In the genomic region with DNA sequence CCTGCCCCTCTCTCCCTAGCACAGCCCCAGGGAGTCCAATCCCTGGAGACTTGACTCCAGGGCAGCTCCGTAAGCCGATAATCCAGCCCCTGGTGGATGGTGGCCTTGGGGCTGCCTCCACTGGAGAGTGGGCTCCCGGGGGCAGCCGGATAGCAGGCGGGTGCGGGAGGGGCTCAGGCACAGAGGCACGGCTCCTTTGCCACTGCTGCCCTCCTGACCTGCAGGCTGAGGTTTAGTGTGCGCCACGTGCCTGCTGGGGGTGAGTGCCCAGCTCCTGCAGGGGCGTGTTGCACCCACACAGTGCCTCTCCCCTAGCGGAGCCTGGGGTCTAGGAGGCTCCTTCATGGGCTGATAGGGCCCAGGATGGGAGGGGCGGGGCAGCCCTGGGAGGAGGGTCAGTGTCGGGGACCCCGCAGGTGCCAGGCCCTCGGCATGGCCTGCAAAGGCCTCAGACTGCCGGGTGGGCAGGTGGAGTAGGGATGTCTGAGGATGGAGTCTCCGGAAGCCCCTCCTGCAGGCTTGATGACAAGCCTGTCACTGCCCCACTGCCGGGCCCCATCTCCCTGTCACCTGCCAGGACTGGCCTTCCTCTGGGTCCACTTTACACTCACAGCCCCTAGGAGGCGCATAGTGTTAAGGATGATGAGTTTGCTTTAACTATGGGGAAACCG, we compare ENCODE assay signal across 17 cellular contexts. TPM values are rescaled to one million over a fixed set of nuclear protein-coding genes. Genes with fewer than 3 reads are reported as not detected.
A peak's percentile ranks its signal among the peaks of the same experiment; 100 is the strongest.
DNase-seq lines count a peak whose midpoint lies in the region; ATAC-seq and TF ChIP-seq lines count a peak whose summit lies in the region.
"Had no signal": no experiment of that assay in that cellular context is flagged by ENCODE, and none has a peak within 500 bp of the region (broad histone marks: within the 10 kb centered on the region; RNA-seq: fewer than 3 reads in every experiment).

No MANE protein-coding gene starts in this region.

- intact Hi-C loops in natural killer cell (cut with micrococcal nuclease) (no loop called here), vagina (cut with DNase I) (no loop called here), tibial artery (cut with DNase I; ENCODE audit: low total_unique reads) (loop anchor here (10.0 kb wide), 1 partner anchor 188 kb away; the partner anchor contains the start of gene IFITM10)

- no peak for TF ChIP-seq POLR2A in vagina (IDR thresholded peaks at IDR 0.05)

- H3K9me3 ChIP-seq in BE2C (no peaks in the 10 kb centered on the region), vagina (no peaks in the 10 kb centered on the region), tibial artery (no peaks in the 10 kb centered on the region)
- H3K9me3 ChIP-seq: suprapubic skin had no signal

- peak overlapping the region; percentile 2 for H3K4me3 Mint-ChIP-seq in natural killer cell
- H3K4me3 Mint-ChIP-seq: mesothelial cell of epicardium had no signal

- H3K4me3 ChIP-seq in BE2C (ENCODE audit: low read depth, low read length): no peak overlapping the region
- H3K4me3 ChIP-seq in HL-60 (replicated peaks; ENCODE audit: insufficient read depth, low read length): no peak overlapping the region
- H3K4me3 ChIP-seq in brain microvascular endothelial cell (ENCODE audit: low read depth, low read length): no peak overlapping the region
- H3K4me3 ChIP-seq in vagina: no peak overlapping the region
- no peak overlapping the region for H3K4me3 ChIP-seq in tibial artery
- H3K4me3 ChIP-seq: suprapubic skin had no signal

- H3K27me3 ChIP-seq in BE2C: no peaks in the 10 kb centered on the region
- peaks cover 41% of the 10 kb centered on the region for H3K27me3 ChIP-seq in HL-60 (ENCODE audit: insufficient read depth, poor library complexity, severe bottlenecking)
- no peaks in the 10 kb centered on the region for H3K27me3 ChIP-seq in brain microvascular endothelial cell (replicated peaks)
- no peaks in the 10 kb centered on the region for H3K27me3 ChIP-seq in vagina
- no peaks in the 10 kb centered on the region for H3K27me3 ChIP-seq in tibial artery

- TF ChIP-seq CTCF in BE2C (IDR thresholded peaks at IDR 0.05; ENCODE audit: low read depth, low read length) (peak; percentile 20; the same call in 1 of the 2 replicates), HL-60 (IDR thresholded peaks at IDR 0.05; ENCODE audit: insufficient read depth, low read length) (peak; percentile 27), brain microvascular endothelial cell (IDR thresholded peaks at IDR 0.05; ENCODE audit: low read depth, low read length, missing control alignments) (peak; percentile 35), natural killer cell (IDR thresholded peaks at IDR 0.05) (no peak), vagina (IDR thresholded peaks at IDR 0.05) (no peak), tibial artery (IDR thresholded peaks at IDR 0.05) (no peak)

- no peak for ATAC-seq in natural killer cell
- ATAC-seq: Right ventricle myocardium inferior had no signal

- H3K27ac Mint-ChIP-seq in natural killer cell: peak overlapping the region; percentile 76 to 89
- H3K27ac Mint-ChIP-seq: mesothelial cell of epicardium had no signal

- DNase-seq in BE2C: no peak
- no peak for DNase-seq in HL-60 (ENCODE audit: low read depth in 1 of 2, low spot score in 1 of 2)
- DNase-seq in brain microvascular endothelial cell: no peak
- DNase-seq in natural killer cell: no peak
- no peak for DNase-seq in vagina (ENCODE audit: extremely low spot score in 2 of 2)
- no peak for DNase-seq in NCI-H748 (lab: John Stamatoyannopoulos, UW; ENCODE audit: unreplicated experiment)
- DNase-seq in globus pallidus (ENCODE audit: low spot score): no peak
- no peak for DNase-seq in tibial artery
- DNase-seq: activated CD4-positive, alpha-beta T cell treated with anti-CD3 and anti-CD28 coated beads, Interleukin-2, amount 50 U/mL, for 4 hours; NCI-H526; stimulated activated CD4-positive, alpha-beta T cell treated with anti-CD3 and anti-CD28 coated beads, Interleukin-12 subunit alpha, Interleukin-12 subunit beta, amount 100 ng/mL, for 4 hours; T1000 had no signal

- in situ Hi-C loops in brain microvascular endothelial cell (cut with HindIII; ENCODE audit: low pct_ligation_motif_present, low sequenced_read_pairs): no loop called here

- H3K36me3 ChIP-seq in BE2C (no peaks in the 10 kb centered on the region), brain microvascular endothelial cell (replicated peaks) (no peaks in the 10 kb centered on the region), vagina (no peaks in the 10 kb centered on the region), tibial artery (peaks cover 9 to 37% (median 24%) of the 10 kb centered on the region in 3 donors)

- peaks cover 7% of the 10 kb centered on the region for H3K4me1 ChIP-seq in BE2C
- H3K4me1 ChIP-seq in vagina: peaks cover 28% of the 10 kb centered on the region
- H3K4me1 ChIP-seq in tibial artery: peaks cover 0 to 63% (median 51%) of the 10 kb centered on the region in 4 donors

- no peaks in the 10 kb centered on the region for H3K9me3 Mint-ChIP-seq in natural killer cell
- H3K9me3 Mint-ChIP-seq: mesothelial cell of epicardium had no signal

- peaks cover 0 to 9% of the 10 kb centered on the region in 2 donors for H3K27me3 Mint-ChIP-seq in natural killer cell (ENCODE audit: low read depth in 2 of 2)

- H3K36me3 Mint-ChIP-seq in natural killer cell: no peaks in the 10 kb centered on the region
- H3K36me3 Mint-ChIP-seq: mesothelial cell of epicardium had no signal

- no peak overlapping the region for H3K27ac ChIP-seq in HL-60 (replicated peaks)
- H3K27ac ChIP-seq in brain microvascular endothelial cell: no peak overlapping the region
- no peak overlapping the region for H3K27ac ChIP-seq in vagina
- no peak overlapping the region for H3K27ac ChIP-seq in tibial artery
- H3K27ac ChIP-seq: suprapubic skin had no signal

- H3K4me1 Mint-ChIP-seq in natural killer cell: peaks cover 10 to 35% of the 10 kb centered on the region in 2 donors
- H3K4me1 Mint-ChIP-seq: mesothelial cell of epicardium had no signal

RNA-seq across cellular contexts. Expression of gene DUSP8, which starts 5.6 kb away (rescaled TPM):
- 40.4 TPM for polyA plus RNA-seq in BE2C (2012; ENCODE audit: insufficient read depth, insufficient read length, low read depth)
- total RNA-seq in natural killer cell: 10 to 100 TPM; 24.1 to 47.3 (median 38.4) TPM
- total RNA-seq in vagina: 2.9 TPM

RNA-seq across cellular contexts. Expression of gene KRTAP5-1, which starts 18.6 kb away (rescaled TPM):
- polyA plus RNA-seq in BE2C (2012; ENCODE audit: insufficient read depth, insufficient read length, low read depth): not detected
- total RNA-seq in natural killer cell (not detected), vagina (not detected)
- total RNA-seq: dermis microvascular lymphatic vessel endothelial cell, mesothelial cell of epicardium, osteocyte, Right ventricle myocardium inferior had no signal

RNA-seq across cellular contexts. Expression of gene KRTAP5-2, which starts 31.6 kb away (rescaled TPM):
- polyA plus RNA-seq in BE2C (2012; ENCODE audit: insufficient read depth, insufficient read length, low read depth): not detected
- total RNA-seq in natural killer cell: not detected
- not detected for total RNA-seq in vagina
- total RNA-seq: dermis microvascular lymphatic vessel endothelial cell, mesothelial cell of epicardium, osteocyte, Right ventricle myocardium inferior had no signal

RNA-seq across cellular contexts. Expression of gene KRTAP5-3, which starts 41.7 kb away (rescaled TPM):
- not detected for polyA plus RNA-seq in BE2C (2012; ENCODE audit: insufficient read depth, insufficient read length, low read depth)
- total RNA-seq in natural killer cell (not detected), vagina (not detected)
- total RNA-seq: dermis microvascular lymphatic vessel endothelial cell, mesothelial cell of epicardium, osteocyte, Right ventricle myocardium inferior had no signal

RNA-seq across cellular contexts. Expression of gene KRTAP5-4, which starts 55.4 kb away (rescaled TPM):
- not detected for polyA plus RNA-seq in BE2C (2012; ENCODE audit: insufficient read depth, insufficient read length, low read depth)
- total RNA-seq in natural killer cell (not detected), vagina (not detected)
- total RNA-seq: dermis microvascular lymphatic vessel endothelial cell, mesothelial cell of epicardium, osteocyte, Right ventricle myocardium inferior had no signal

Comparison
In these comparisons a context has a peak if more than half of its experiments do, and no peak if none do; other contexts are left out.
1. CTCF ChIP-seq: peak in BE2C (single experiment), HL-60 (single experiment) and brain microvascular endothelial cell (single experiment); none in natural killer cell (single experiment), vagina (0 of 3) and tibial artery (0 of 2).